ENCODE assay signal across 8 cellular contexts in genomic region chr17:48612456-48612853, GRCh38. TPM values are rescaled to one million over a fixed set of nuclear protein-coding genes. Genes with fewer than 3 reads are reported as not detected.
DNase-seq lines count a peak whose midpoint lies in the region; ATAC-seq lines count a peak whose summit lies in the region.

No MANE protein-coding gene starts in this region.

- WGBS in GM23248 (ENCODE audit: low coverage in 1 of 2, low lambda C conversion rate in 2 of 2, missing lambda C conversion rate in 2 of 2), 2 experiments = 7 to 32% methylated on average over 4 to 15 of the region's 15 CpGs

- H3K4me1 Mint-ChIP-seq in activated CD8-positive, alpha-beta T cell treated with anti-CD3 and anti-CD28 coated beads, Interleukin-2, amount 10 ng/mL, durations not matched to agents 7 days and 5 days (ENCODE audit: low read depth) = peaks cover 44% of the 10 kb centered on the region

- H3K36me3 Mint-ChIP-seq in activated CD8-positive, alpha-beta T cell treated with anti-CD3 and anti-CD28 coated beads, Interleukin-2, amount 10 ng/mL, durations not matched to agents 7 days and 5 days (ENCODE audit: low read depth) = peaks cover 3% of the 10 kb centered on the region

- DNase-seq in ACHN = peak; percentile 48
- DNase-seq in GM23248 = peak; percentile 36
- peak; percentile 31 for DNase-seq in activated CD8-positive, alpha-beta T cell treated with anti-CD3 and anti-CD28 coated beads, Interleukin-2, amount 10 ng/mL, durations not matched to agents 7 days and 5 days
- DNase-seq in D341Med (ENCODE audit: low spot score) = no peak
- DNase-seq in hippocampal formation (lab: John Stamatoyannopoulos, UW) = no peak
- DNase-seq in NCI-H446 (lab: John Stamatoyannopoulos, UW) = no peak
- no peak for DNase-seq in kidney glomerular epithelial cell (lab: John Stamatoyannopoulos, UW)

- H3K9me3 ChIP-seq in GM23248 (ENCODE audit: low read depth) (no peaks in the 10 kb centered on the region), mucosa of rectum (ENCODE audit: control insufficient read depth in 2 of 2, low read length in 2 of 2) (no peaks in the 10 kb centered on the region)

- no peaks in the 10 kb centered on the region for H3K9me3 Mint-ChIP-seq in activated CD8-positive, alpha-beta T cell treated with anti-CD3 and anti-CD28 coated beads, Interleukin-2, amount 10 ng/mL, durations not matched to agents 7 days and 5 days (ENCODE audit: insufficient read depth)

- H3K4me3 Mint-ChIP-seq in activated CD8-positive, alpha-beta T cell treated with anti-CD3 and anti-CD28 coated beads, Interleukin-2, amount 10 ng/mL, durations not matched to agents 7 days and 5 days = peak overlapping the region; percentile 66

- no peak overlapping the region for H3K27ac ChIP-seq in GM23248
- peak overlapping the region; percentile 72 to 88 for H3K27ac ChIP-seq in mucosa of rectum (ENCODE audit: low read depth in 2 of 2, low read length in 2 of 2)

- H3K4me1 ChIP-seq in GM23248 (ENCODE audit: insufficient read depth) = no peaks in the 10 kb centered on the region; the same call in 1 of the 2 replicates
- H3K4me1 ChIP-seq in mucosa of rectum (ENCODE audit: control insufficient read depth in 2 of 2, insufficient read depth in 2 of 2, low read length in 2 of 2) = peaks cover 26% of the 10 kb centered on the region in 2 donors

- H3K4me3 ChIP-seq in GM23248 (peak overlapping the region; percentile 72), mucosa of rectum (ENCODE audit: low read length in 2 of 2) (peak overlapping the region; percentile 81 to 89)

- H3F3A ChIP-seq in GM23248 (ENCODE audit: insufficient read depth) = no peaks in the 10 kb centered on the region

- no peaks in the 10 kb centered on the region for H4K20me1 ChIP-seq in GM23248 (ENCODE audit: insufficient read depth)

- H3K36me3 ChIP-seq in GM23248 (ENCODE audit: low read depth) (no peaks in the 10 kb centered on the region), mucosa of rectum (ENCODE audit: control insufficient read depth in 2 of 2, insufficient read depth in 2 of 2, low read length in 2 of 2) (no peaks in the 10 kb centered on the region)

- H3K27me3 Mint-ChIP-seq in activated CD8-positive, alpha-beta T cell treated with anti-CD3 and anti-CD28 coated beads, Interleukin-2, amount 10 ng/mL, durations not matched to agents 7 days and 5 days (ENCODE audit: low read depth) = peaks cover 75% of the 10 kb centered on the region

- peak overlapping the region; percentile 41 for H3K27ac Mint-ChIP-seq in activated CD8-positive, alpha-beta T cell treated with anti-CD3 and anti-CD28 coated beads, Interleukin-2, amount 10 ng/mL, durations not matched to agents 7 days and 5 days

- H2AFZ ChIP-seq in GM23248 = peak overlapping the region; percentile 85

- in situ Hi-C loops in ACHN (cut with HindIII; ENCODE audit: low pct_ligation_motif_present, low pct_unique_long_range_greater_than_20kb, low sequenced_read_pairs) = no loop called here
- in situ Hi-C loops in GM23248 (cut with MboI) = no loop called here

- CTCF ChIA-PET in activated CD8-positive, alpha-beta T cell treated with anti-CD3 and anti-CD28 coated beads, Interleukin-2, amount 10 ng/mL, durations not matched to agents 7 days and 5 days (lab: Charles Lee) = interaction anchor here (0.7 to 1.8 kb wide), 14 partner anchors 10 to 587 kb away, joined by 3 to 14 read pairs (median 4); partner anchors contain the start of genes HOXB5 and HOXB9

- POLR2A ChIA-PET in activated CD8-positive, alpha-beta T cell treated with anti-CD3 and anti-CD28 coated beads, Interleukin-2, amount 10 ng/mL, durations not matched to agents 7 days and 5 days (lab: Charles Lee) = no interaction called here

- H3K9ac ChIP-seq in GM23248 = no peak overlapping the region
- H3K9ac ChIP-seq in mucosa of rectum (ENCODE audit: low read depth in 1 of 2, low read length in 2 of 2) = peak overlapping the region; percentile 68 to 86

- ATAC-seq in activated CD8-positive, alpha-beta T cell treated with anti-CD3 and anti-CD28 coated beads, Interleukin-2, amount 10 ng/mL, durations not matched to agents 7 days and 5 days = no peak

- peak overlapping the region; percentile 93 for H3K4me2 ChIP-seq in GM23248 (ENCODE audit: unreplicated experiment)

- H3K79me2 ChIP-seq in GM23248 (ENCODE audit: insufficient read depth) = no peaks in the 10 kb centered on the region

- H3K9me2 ChIP-seq in GM23248 (ENCODE audit: insufficient read depth) = no peaks in the 10 kb centered on the region

- H3K27me3 ChIP-seq in GM23248 (replicated peaks; ENCODE audit: insufficient read depth) (peaks cover 40% of the 10 kb centered on the region), mucosa of rectum (ENCODE audit: control insufficient read depth in 2 of 2, insufficient read depth in 2 of 2, low read length in 2 of 2) (peaks cover 24 to 36% of the 10 kb centered on the region in 2 donors)

RNA-seq across cellular contexts. Expression of gene HOXB7, which starts 1.6 kb away (rescaled TPM):
- 7.1 and 11.1 TPM in 2 replicates for total RNA-seq in GM23248 (2014; rRNA removed; shearing (Covaris generic))
- polyA plus RNA-seq in GM23248 (2016; fragmentation: Nextera tagmentation; extraction: Ambion mirVana) = 18.9 and 19.4 TPM in 2 replicates
- under 1 TPM; 0.87 to 0.91 TPM for total RNA-seq in activated CD8-positive, alpha-beta T cell treated with anti-CD3 and anti-CD28 coated beads, Interleukin-2, amount 10 ng/mL, durations not matched to agents 7 days and 5 days

RNA-seq across cellular contexts. Expression of gene HOXB8, which starts 2.6 kb away (rescaled TPM):
- not detected in 2 replicates for total RNA-seq in GM23248 (2014; rRNA removed; shearing (Covaris generic))
- not detected in 2 replicates for polyA plus RNA-seq in GM23248 (2016; fragmentation: Nextera tagmentation; extraction: Ambion mirVana)
- total RNA-seq in activated CD8-positive, alpha-beta T cell treated with anti-CD3 and anti-CD28 coated beads, Interleukin-2, amount 10 ng/mL, durations not matched to agents 7 days and 5 days = not detected

RNA-seq across cellular contexts. Expression of gene HOXB6, which starts 7.7 kb away (rescaled TPM):
- 3.8 and 7.5 TPM in 2 replicates for total RNA-seq in GM23248 (2014; rRNA removed; shearing (Covaris generic))
- polyA plus RNA-seq in GM23248 (2016; fragmentation: Nextera tagmentation; extraction: Ambion mirVana) = 6.2 and 6.6 TPM in 2 replicates
- not detected for total RNA-seq in activated CD8-positive, alpha-beta T cell treated with anti-CD3 and anti-CD28 coated beads, Interleukin-2, amount 10 ng/mL, durations not matched to agents 7 days and 5 days

RNA-seq across cellular contexts. Expression of gene HOXB9, which starts 13.7 kb away (rescaled TPM):
- total RNA-seq in GM23248 (2014; rRNA removed; shearing (Covaris generic)) = not detected in 2 replicates
- polyA plus RNA-seq in GM23248 (2016; fragmentation: Nextera tagmentation; extraction: Ambion mirVana) = not detected in 2 replicates
- under 1 TPM; 0.37 to 0.65 TPM for total RNA-seq in activated CD8-positive, alpha-beta T cell treated with anti-CD3 and anti-CD28 coated beads, Interleukin-2, amount 10 ng/mL, durations not matched to agents 7 days and 5 days

RNA-seq across cellular contexts. Expression of gene HOXB5, which starts 18.9 kb away (rescaled TPM):
- 0.22 TPM in 1 of 2 replicates, not detected in the other for total RNA-seq in GM23248 (2014; rRNA removed; shearing (Covaris generic))
- 1.3 and 2.0 TPM in 2 replicates for polyA plus RNA-seq in GM23248 (2016; fragmentation: Nextera tagmentation; extraction: Ambion mirVana)
- not detected for total RNA-seq in activated CD8-positive, alpha-beta T cell treated with anti-CD3 and anti-CD28 coated beads, Interleukin-2, amount 10 ng/mL, durations not matched to agents 7 days and 5 days

Comparison
In these comparisons a context has a peak if more than half of its experiments do, and no peak if none do; other contexts are left out.
1. DNase-seq: peak in ACHN (single experiment), GM23248 (single experiment) and activated CD8-positive, alpha-beta T cell treated with anti-CD3 and anti-CD28 coated beads, Interleukin-2, amount 10 ng/mL, durations not matched to agents 7 days and 5 days (single experiment); none in D341Med (single experiment), hippocampal formation (0 of 2), NCI-H446 (0 of 2) and kidney glomerular epithelial cell (single experiment).